Comparison of ENCODE assay signal across 2 cellular contexts in genomic region chr1:94599090-94599813, GRCh38.
TF ChIP-seq lines count a peak whose summit lies in the region.

No MANE protein-coding gene starts in this region.

TF ChIP-seq in A549, 52 proteins besides CTCF, POLR2A, EP300 and RAD21:
- TF ChIP-seq SMC3 (IDR thresholded peaks at IDR 0.05) (peak; percentile 48), SREBF2 (IDR thresholded peaks at IDR 0.05) (no peak), HOXB13 (CRISPR knock-in tag; IDR thresholded peaks at IDR 0.05; ENCODE audit: low read depth) (no peak), PHF8 (IDR thresholded peaks at IDR 0.05; ENCODE audit: borderline replicate concordance, low read depth) (no peak), HMGXB4 (CRISPR knock-in tag; IDR thresholded peaks at IDR 0.05; ENCODE audit: borderline replicate concordance) (no peak), KDM1A (IDR thresholded peaks at IDR 0.05; ENCODE audit: low read depth) (no peak), ESRRA (IDR thresholded peaks at IDR 0.05; ENCODE audit: borderline replicate concordance, low read length) (no peak), RFX5 (IDR thresholded peaks at IDR 0.05) (no peak)
TF ChIP-seq in A549: peak in this region for 1.

TF ChIP-seq in H1, 55 proteins besides CTCF, POLR2A, EP300 and RAD21:
- TF ChIP-seq SIX5 (IDR thresholded peaks at IDR 0.05; ENCODE audit: low read depth, low read length), result 0 out of 2 replicates have a peak, but pooled peaks have one; percentile 4
- TF ChIP-seq SRF (IDR thresholded peaks at IDR 0.05; ENCODE audit: low read depth, low read length), result no peak
